ENCODE assay signal across 2 cellular contexts in genomic region chr5:91490340-91490739, GRCh38.
TF ChIP-seq lines count a peak whose summit lies in the region.

No MANE protein-coding gene starts in this region.

TF ChIP-seq in SK-N-SH treated with all-trans-retinoic acid at 6 μM for 48 hours, 23 proteins besides CTCF, POLR2A, EP300 and RAD21 (continued from another document):
- no peak for TF ChIP-seq PATZ1 (CRISPR knock-in tag; IDR thresholded peaks at IDR 0.05; ENCODE audit: borderline replicate concordance)
- TF ChIP-seq ISL1 (CRISPR knock-in tag; IDR thresholded peaks at IDR 0.05): peak; percentile 33

TF ChIP-seq in SK-N-SH, 30 proteins besides CTCF, POLR2A, EP300 and RAD21:
- TF ChIP-seq REST (IDR thresholded peaks at IDR 0.05; ENCODE audit: low read depth, low read length) (no peak), TAF1 (IDR thresholded peaks at IDR 0.05; ENCODE audit: borderline replicate concordance, low read depth, low read length) (no peak), POLR2AphosphoS5 (IDR thresholded peaks at IDR 0.05; ENCODE audit: low read depth, low read length) (no peak), SIN3A (IDR thresholded peaks at IDR 0.05; ENCODE audit: borderline replicate concordance, low read depth, low read length) (no peak), MEF2A (IDR thresholded peaks at IDR 0.05; ENCODE audit: borderline replicate concordance, low read depth) (no peak), TCF12 (IDR thresholded peaks at IDR 0.05) (no peak), RCOR1 (IDR thresholded peaks at IDR 0.05; ENCODE audit: low read length) (no peak), RXRA (IDR thresholded peaks at IDR 0.05; ENCODE audit: borderline replicate concordance, low read depth) (no peak), TEAD4 (IDR thresholded peaks at IDR 0.05; ENCODE audit: borderline replicate concordance, insufficient read depth) (no peak), NFIC (IDR thresholded peaks at IDR 0.05; ENCODE audit: borderline replicate concordance) (no peak), ZBTB33 (IDR thresholded peaks at IDR 0.05; ENCODE audit: borderline replicate concordance, low read depth) (no peak), FOXJ3 (CRISPR knock-in tag; IDR thresholded peaks at IDR 0.05) (no peak), MXI1 (IDR thresholded peaks at IDR 0.05; ENCODE audit: low read depth, low read length) (no peak), RFX5 (IDR thresholded peaks at IDR 0.05; ENCODE audit: low read length) (no peak), USF1 (IDR thresholded peaks at IDR 0.05; ENCODE audit: borderline replicate concordance, low read depth) (no peak), USF2 (IDR thresholded peaks at IDR 0.05; ENCODE audit: borderline replicate concordance, low read depth, low read length) (no peak), YY1 (IDR thresholded peaks at IDR 0.05; ENCODE audit: low read depth) (no peak)
